In genomic region chrX:118420462-118420861, GRCh38 we compare ENCODE assay signal across 9 cellular contexts.
DNase-seq lines count a peak whose midpoint lies in the region; ATAC-seq, FAIRE-seq and TF ChIP-seq lines count a peak whose summit lies in the region.
"Had no signal": no experiment of that assay in that cellular context is flagged by ENCODE, and none has a peak within 500 bp of the region (broad histone marks: within the 10 kb centered on the region; RNA-seq: fewer than 3 reads in every experiment).

No MANE protein-coding gene starts in this region.

- intact Hi-C loops in HepG2 (cut with micrococcal nuclease; ENCODE audit: unreplicated experiment), result no loop called here
- intact Hi-C loops in upper lobe of right lung (cut with DNase I), result no loop called here

- H3K27ac ChIP-seq in liver (ENCODE audit: low read depth in 1 of 2, low read length in 2 of 2) (no peak overlapping the region), HepG2 (ENCODE audit: extremely low read length, insufficient read depth, low read length) (no peak overlapping the region), fibroblast of lung (ENCODE audit: insufficient read depth, low read length) (no peak overlapping the region), upper lobe of right lung (no peak overlapping the region)

- no peak for FAIRE-seq in HepG2 (lab: Jason Lieb, UNC)
- FAIRE-seq: G401.6 had no signal

- BruUV-seq in HepG2 (replicated peaks; lab: Mats Ljungman, UMichigan), result no TSS peak

- H3K36me3 ChIP-seq in liver (ENCODE audit: control insufficient read depth in 4 of 4, insufficient read depth in 3 of 4, low read depth in 1 of 4, low read length in 3 of 4) (no peaks in the 10 kb centered on the region), HepG2 (replicated peaks in 1 of 2; ENCODE audit: control insufficient read depth in 1 of 2, insufficient read depth in 2 of 2, low read length in 2 of 2) (no peaks in the 10 kb centered on the region), fibroblast of lung (ENCODE audit: control insufficient read depth, insufficient read depth, low read length) (no peaks in the 10 kb centered on the region), upper lobe of right lung (no peaks in the 10 kb centered on the region)

- H3K4me2 ChIP-seq in HepG2 (ENCODE audit: low read depth, low read length), result no peak overlapping the region
- H3K4me2 ChIP-seq in fibroblast of lung (ENCODE audit: extremely low read depth, insufficient read depth, low read length), result no peak overlapping the region

- POLR2A ChIA-PET in HepG2 (lab: Yijun Ruan, JAX), result no interaction called here

- no peak for TF ChIP-seq POLR2A in HepG2 (IDR thresholded peaks at IDR 0.05; ENCODE audit: insufficient read depth in 1 of 2, low read depth in 2 of 2, low read length in 2 of 2)

- ATAC-seq in HepG2, result no peak
- ATAC-seq in upper lobe of right lung, result peak; percentile 69
- no peak for ATAC-seq in HG02642 (IDR thresholded peaks at IDR 0.05; ENCODE audit: poor library complexity, unreplicated experiment)

- H3K4me3 ChIP-seq in liver (ENCODE audit: low read depth in 1 of 3, low read length in 3 of 3) (no peak overlapping the region), HepG2 (replicated peaks in 1 of 3; ENCODE audit: insufficient read depth in 1 of 3, low read depth in 2 of 3, low read length in 3 of 3) (no peak overlapping the region), fibroblast of lung (replicated peaks in 1 of 4; ENCODE audit: control extremely low read depth in 1 of 4, insufficient read depth in 1 of 4, low read depth in 3 of 4, low read length in 4 of 4) (no peak overlapping the region), upper lobe of right lung (no peak overlapping the region)

- H2AFZ ChIP-seq in HepG2 (ENCODE audit: low read length) (no peak overlapping the region), fibroblast of lung (ENCODE audit: low read length) (no peak overlapping the region)

- TF ChIP-seq RAD21 in liver (IDR thresholded peaks at IDR 0.05) (peak; percentile 13 to 23), HepG2 (CRISPR knock-in tag; IDR thresholded peaks at IDR 0.05) (no peak)

- H3K4me1 ChIP-seq in liver (ENCODE audit: control insufficient read depth in 4 of 4, insufficient read depth in 4 of 4, low read length in 3 of 4) (peaks cover 0 to 3% (median under 1%) of the 10 kb centered on the region in 4 donors), HepG2 (ENCODE audit: insufficient read depth, low read length) (no peaks in the 10 kb centered on the region), fibroblast of lung (ENCODE audit: control insufficient read depth, extremely low read depth, insufficient read depth, low read length) (no peaks in the 10 kb centered on the region), upper lobe of right lung (no peaks in the 10 kb centered on the region)

- no peaks in the 10 kb centered on the region for H3K9me3 ChIP-seq in liver (ENCODE audit: control insufficient read depth in 4 of 4, low read length in 3 of 4)
- H3K9me3 ChIP-seq in HepG2 (ENCODE audit: low read length), result no peaks in the 10 kb centered on the region
- no peaks in the 10 kb centered on the region for H3K9me3 ChIP-seq in fibroblast of lung (ENCODE audit: control insufficient read depth, insufficient read depth, low read depth, low read length)
- H3K9me3 ChIP-seq in upper lobe of right lung, result no peaks in the 10 kb centered on the region

- in situ Hi-C loops in HepG2 (cut with HindIII; ENCODE audit: extremely low pct_ligation_motif_present, low pct_unique_long_range_greater_than_20kb), result no loop called here

- TF ChIP-seq CTCF in liver (IDR thresholded peaks at IDR 0.05; ENCODE audit: low read depth, low read length, missing input control) (no peak), HepG2 (CRISPR knock-in tag; IDR thresholded peaks at IDR 0.05) (no peak), fibroblast of lung (conservative IDR thresholded peaks at IDR 0.05 in 1 of 2, IDR thresholded peaks at IDR 0.05 in 1 of 2; ENCODE audit: low read depth in 1 of 2, low read length in 2 of 2) (no peak), upper lobe of right lung (IDR thresholded peaks at IDR 0.05) (no peak)

- H3K79me2 ChIP-seq in HepG2 (ENCODE audit: insufficient read depth, low read length) (no peaks in the 10 kb centered on the region), fibroblast of lung (ENCODE audit: control insufficient read depth, insufficient read depth, low read length) (no peaks in the 10 kb centered on the region)

- H3K9ac ChIP-seq in liver (ENCODE audit: low read depth in 1 of 2, low read length in 2 of 2) (no peak overlapping the region), HepG2 (ENCODE audit: insufficient read depth, low read depth, low read length) (no peak overlapping the region), fibroblast of lung (ENCODE audit: insufficient read depth, low read length) (no peak overlapping the region)

- WGBS in liver, result 7% methylated on average over 5 of the region's 5 CpGs
- 80% methylated on average over 5 of the region's 5 CpGs for WGBS in HepG2 (ENCODE audit: low lambda C conversion rate)

- TF ChIP-seq EP300 in HepG2 (IDR thresholded peaks at IDR 0.05; ENCODE audit: low read depth in 2 of 2, low read length in 2 of 2), result no peak
- no peak for TF ChIP-seq EP300 in HepG2 (CRISPR knock-in tag; IDR thresholded peaks at IDR 0.05; ENCODE audit: borderline replicate concordance)

- CTCF ChIA-PET in HepG2 (lab: Yijun Ruan, JAX; ENCODE audit: low intra/inter-chr PET ratio, low total read pairs), result no interaction called here

- DNase-seq in HepG2 (ENCODE audit: low spot score) (no peak), HuH-7 (ENCODE audit: low spot score) (peak; percentile 4), fibroblast of lung (ENCODE audit: low read depth in 2 of 2) (peak; percentile 38 to 41), upper lobe of right lung (no peak), epidermal melanocyte (ENCODE audit: insufficient read length, low spot score) (no peak), DMS153 treated with DMSO at 0.1 percent for 48 hours (lab: John Stamatoyannopoulos, UW; ENCODE audit: unreplicated experiment) (no peak)

- H3K27me3 ChIP-seq in liver (ENCODE audit: control insufficient read depth in 4 of 4, insufficient read depth in 4 of 4, low read length in 3 of 4), result peaks cover 0 to 2% (median 0%) of the 10 kb centered on the region in 4 donors
- no peaks in the 10 kb centered on the region for H3K27me3 ChIP-seq in HepG2 (ENCODE audit: control insufficient read depth in 1 of 2, insufficient read depth in 2 of 2, low read length in 2 of 2)
- H3K27me3 ChIP-seq in fibroblast of lung (ENCODE audit: control insufficient read depth, insufficient read depth, low read length), result no peaks in the 10 kb centered on the region
- H3K27me3 ChIP-seq in upper lobe of right lung, result no peaks in the 10 kb centered on the region

- no peaks in the 10 kb centered on the region for H4K20me1 ChIP-seq in HepG2 (ENCODE audit: insufficient read depth, low read length)
- H4K20me1 ChIP-seq in fibroblast of lung (ENCODE audit: control insufficient read depth, extremely low read depth, insufficient read depth, low read length), result no peaks in the 10 kb centered on the region

TF ChIP-seq in liver, 16 proteins besides CTCF, POLR2A, EP300 and RAD21 (continues in another document):
- TF ChIP-seq MAX (IDR thresholded peaks at IDR 0.05), result no peak
- no peak for TF ChIP-seq NR2F2 (IDR thresholded peaks at IDR 0.05)
- no peak for TF ChIP-seq TAF1 (conservative IDR thresholded peaks at IDR 0.05)
- TF ChIP-seq, protein P1, sequence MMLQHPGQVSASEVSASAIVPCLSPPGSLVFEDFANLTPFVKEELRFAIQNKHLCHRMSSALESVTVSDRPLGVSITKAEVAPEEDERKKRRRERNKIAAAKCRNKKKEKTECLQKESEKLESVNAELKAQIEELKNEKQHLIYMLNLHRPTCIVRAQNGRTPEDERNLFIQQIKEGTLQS (IDR thresholded peaks at IDR 0.05), result no peak

TF ChIP-seq in HepG2, 621 proteins besides CTCF, POLR2A, EP300 and RAD21:
- TF ChIP-seq HNF4G (IDR thresholded peaks at IDR 0.05; ENCODE audit: borderline replicate concordance, low read depth, low read length) (no peak), HNF4G (CRISPR knock-in tag; IDR thresholded peaks at IDR 0.05; ENCODE audit: borderline replicate concordance, low read depth) (no peak)

Comparison
In these comparisons a context has a peak if more than half of its experiments do, and no peak if none do; other contexts are left out.
1. DNase-seq: peak in HuH-7 (single experiment) and fibroblast of lung (2 of 2); none in HepG2 (single experiment), upper lobe of right lung (single experiment), epidermal melanocyte (single experiment) and DMS153 treated with DMSO at 0.1 percent for 48 hours (single experiment).